ENCODE assay signal across 8 cellular contexts in genomic region chr11:11966826-11967668, GRCh38. TPM values are rescaled to one million over a fixed set of nuclear protein-coding genes. Genes with fewer than 3 reads are reported as not detected.
DNase-seq lines count a peak whose midpoint lies in the region; ATAC-seq and TF ChIP-seq lines count a peak whose summit lies in the region.

No MANE protein-coding gene starts in this region.

- H3K4me3 ChIP-seq in left ventricle myocardium inferior (no peak overlapping the region), gastrocnemius medialis (no peak overlapping the region)

- ATAC-seq in gastrocnemius medialis: peak; percentile 45 to 76

- in situ Hi-C loops in gastrocnemius medialis (cut with MboI; ENCODE audit: low sequenced_read_pairs in 4 of 4): no loop called here

- CTCF ChIA-PET in RWPE1 (lab: Yijun Ruan, JAX): interaction anchor here (0.6 to 1.4 kb wide), 11 partner anchors 8 to 1123 kb away, joined by 3 to 7 read pairs (median 4); no protein-coding TSS in a partner anchor

- no peaks in the 10 kb centered on the region for H3K9me3 ChIP-seq in left ventricle myocardium inferior (replicated peaks)
- no peaks in the 10 kb centered on the region for H3K9me3 ChIP-seq in gastrocnemius medialis

- intact Hi-C loops in left ventricle myocardium inferior (cut with micrococcal nuclease): no loop called here
- intact Hi-C loops in gastrocnemius medialis (cut with DNase I; ENCODE audit: low total_unique reads): loop anchor here (5.0 kb wide), 1 partner anchor 75 kb away; no protein-coding TSS in a partner anchor

- H3K4me1 ChIP-seq in left ventricle myocardium inferior (peaks cover 92% of the 10 kb centered on the region), gastrocnemius medialis (peaks cover 0 to 3% of the 10 kb centered on the region in 2 donors)

- H3K27me3 ChIP-seq in left ventricle myocardium inferior (ENCODE audit: low read depth): no peaks in the 10 kb centered on the region
- H3K27me3 ChIP-seq in gastrocnemius medialis: no peaks in the 10 kb centered on the region

- peak; percentile 36 for DNase-seq in DMS153 treated with DMSO at 0.1 percent for 48 hours (lab: John Stamatoyannopoulos, UW; ENCODE audit: unreplicated experiment)
- peak; percentile 76 for DNase-seq in GM20000 (ENCODE audit: low spot score)
- DNase-seq in HK-2 (ENCODE audit: unreplicated experiment): peak; percentile 63
- DNase-seq in RWPE1 (ENCODE audit: low spot score): peak; percentile 54
- DNase-seq in activated naive CD4-positive, alpha-beta T cell (lab: John Stamatoyannopoulos, UW): peak in 3 of 4 experiments; percentile 13 to 47 (median 36)
- DNase-seq in left ventricle myocardium inferior: peak; percentile 79
- DNase-seq in gastrocnemius medialis: peak; percentile 31 to 67
- DNase-seq in T1000 (lab: John Stamatoyannopoulos, UW): no peak

- no peak for TF ChIP-seq POLR2A in gastrocnemius medialis (IDR thresholded peaks at IDR 0.05)

- TF ChIP-seq CTCF in GM20000 (IDR thresholded peaks at IDR 0.05; ENCODE audit: extremely low read depth, missing control alignments) (peak; percentile 79), RWPE1 (conservative IDR thresholded peaks at IDR 0.05; ENCODE audit: low read depth) (peak; percentile 69), left ventricle myocardium inferior (IDR thresholded peaks at IDR 0.05; ENCODE audit: borderline replicate concordance) (peak; percentile 87), gastrocnemius medialis (IDR thresholded peaks at IDR 0.05 in 4 of 5, conservative IDR thresholded peaks at IDR 0.05 in 1 of 5) (peak; percentile 57 to 83 (median 60))

- H3K36me3 ChIP-seq in left ventricle myocardium inferior: peaks cover 7% of the 10 kb centered on the region
- no peaks in the 10 kb centered on the region for H3K36me3 ChIP-seq in gastrocnemius medialis

- POLR2A ChIA-PET in RWPE1 (lab: Yijun Ruan, JAX; ENCODE audit: low non-redundant PET): no interaction called here

- H3K27ac ChIP-seq in RWPE1 (peak overlapping the region; percentile 55), left ventricle myocardium inferior (replicated peaks) (peak overlapping the region; percentile 6), gastrocnemius medialis (no peak overlapping the region)

RNA-seq across cellular contexts. Expression of gene DKK3, which starts 41.4 kb away (rescaled TPM):
- total RNA-seq in left ventricle myocardium inferior (769 TPM), gastrocnemius medialis (10 to 100 TPM in 1 of 4 donors, 1 to 10 TPM in 3; 4.1 to 31.7 (median 7.2) TPM)

Comparison
In these comparisons a context has a peak if more than half of its experiments do, and no peak if none do; other contexts are left out.
1. H3K27ac ChIP-seq: peak in RWPE1 (single experiment) and left ventricle myocardium inferior (single experiment); none in gastrocnemius medialis (0 of 4).
2. RNA of gene DKK3, which starts 41.4 kb away (total RNA-seq): 769 TPM in left ventricle myocardium inferior (single experiment); 4.1 to 31.7 TPM in gastrocnemius medialis; every median in the first group is over 10 times any median in the second.
3. Peak in every context shown above with its lines, with median percentiles within 50 percentile points of each other: CTCF ChIP-seq.